Comparison of ENCODE assay signal across 8 cellular contexts in genomic region chr18:35042389-35043066, GRCh38. TPM values are rescaled to one million over a fixed set of nuclear protein-coding genes. Genes with fewer than 3 reads are reported as not detected.
DNase-seq lines count a peak whose midpoint lies in the region; ATAC-seq, FAIRE-seq and TF ChIP-seq lines count a peak whose summit lies in the region.

No MANE protein-coding gene starts in this region.

- TF ChIP-seq POLR2A in GM12892 (IDR thresholded peaks at IDR 0.05; ENCODE audit: low read depth, low read length), result no peak

- peaks cover 14 to 35% of the 10 kb centered on the region in 2 donors for H3K4me1 ChIP-seq in muscle layer of duodenum (ENCODE audit: control insufficient read depth in 1 of 2, insufficient read depth in 2 of 2, low read length in 2 of 2)

- H3K27ac ChIP-seq in muscle layer of duodenum (ENCODE audit: low read length), result peak overlapping the region; percentile 43

- no peak for DNase-seq in GM12892 (ENCODE audit: insufficient read length)
- peak; percentile 74 for DNase-seq in NAMALWA (ENCODE audit: low spot score)
- peak; percentile 44 for DNase-seq in choroid plexus epithelial cell (ENCODE audit: low read depth)
- no peak for DNase-seq in AG08396 (ENCODE audit: low spot score)
- DNase-seq in mesenteric fat pad (ENCODE audit: low spot score), result no peak

- H3K4me3 ChIP-seq in choroid plexus epithelial cell (ENCODE audit: low read depth, low read length) (peak overlapping the region; percentile 77), muscle layer of duodenum (ENCODE audit: low read depth in 1 of 2, low read length in 2 of 2) (peak overlapping the region; percentile 77 to 93)

- ATAC-seq in HG03439 (IDR thresholded peaks at IDR 0.05; ENCODE audit: unreplicated experiment), result no peak
- no peak for ATAC-seq in GM21515 (IDR thresholded peaks at IDR 0.05; ENCODE audit: unreplicated experiment)

- FAIRE-seq in GM12892 (lab: Jason Lieb, UNC), result peak; percentile 78

- H3K27me3 ChIP-seq in muscle layer of duodenum (ENCODE audit: low read depth, low read length), result no peaks in the 10 kb centered on the region

- H3K9me3 ChIP-seq in muscle layer of duodenum (ENCODE audit: control insufficient read depth in 1 of 2, low read length in 2 of 2), result no peaks in the 10 kb centered on the region

- H3K36me3 ChIP-seq in muscle layer of duodenum (ENCODE audit: control insufficient read depth in 1 of 2, insufficient read depth in 2 of 2, low read length in 2 of 2), result no peaks in the 10 kb centered on the region

- TF ChIP-seq CTCF in choroid plexus epithelial cell (conservative IDR thresholded peaks at IDR 0.05; ENCODE audit: low read depth, low read length), result no peak

RNA-seq across cellular contexts. Expression of gene MAPRE2, which starts 1.3 kb away (rescaled TPM):
- polyA plus RNA-seq in GM12892 (2012; ENCODE audit: missing spikeins), result 15.3 TPM
- 23.6 TPM for total RNA-seq in mesenteric fat pad

Comparison
In these comparisons a context has a peak if more than half of its experiments do, and no peak if none do; other contexts are left out.
1. DNase-seq: peak in NAMALWA (single experiment) and choroid plexus epithelial cell (single experiment); none in GM12892 (single experiment), AG08396 (single experiment) and mesenteric fat pad (single experiment).